In the genomic region with DNA sequence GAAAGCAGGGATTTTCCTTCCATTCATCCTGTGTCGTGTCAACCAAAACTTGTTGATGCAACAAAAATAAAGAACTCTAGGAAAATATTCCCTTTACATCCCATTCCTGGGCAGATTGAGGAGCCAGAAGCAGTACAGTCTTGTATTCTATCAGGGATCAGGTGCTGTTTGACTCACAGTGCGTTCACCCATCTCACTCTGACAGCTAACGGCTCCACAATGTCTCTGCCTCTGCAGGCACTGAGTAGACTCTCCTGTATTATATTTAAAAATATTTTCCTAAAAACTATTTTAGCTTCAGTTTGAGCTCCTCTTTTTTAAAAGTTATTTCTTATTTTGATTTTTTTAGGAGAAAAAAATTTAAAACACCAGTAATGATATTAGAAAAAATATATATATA, we compare ENCODE assay signal across 2 cellular contexts.
A peak's percentile ranks its signal among the peaks of the same experiment; 100 is the strongest.
TF ChIP-seq lines count a peak whose summit lies in the region.

No MANE protein-coding gene starts in this region.

TF ChIP-seq in H1, 55 proteins besides CTCF, POLR2A, EP300 and RAD21:
- TF ChIP-seq CREB1 (IDR thresholded peaks at IDR 0.05) (no peak), POU5F1 (IDR thresholded peaks at IDR 0.05; ENCODE audit: low read depth, low read length) (no peak), SUZ12 (IDR thresholded peaks at IDR 0.05; ENCODE audit: low read length) (no peak), SAP30 (IDR thresholded peaks at IDR 0.05; ENCODE audit: insufficient read depth, insufficient replicate concordance, low read length) (no peak), RXRA (IDR thresholded peaks at IDR 0.05; ENCODE audit: insufficient read depth, low read depth, low read length) (no peak), CBX8 (IDR thresholded peaks at IDR 0.05; ENCODE audit: borderline replicate concordance, low read depth, low read length) (no peak), SRF (IDR thresholded peaks at IDR 0.05; ENCODE audit: low read depth, low read length) (no peak), YY1 (IDR thresholded peaks at IDR 0.05; ENCODE audit: low read depth, low read length) (no peak), ASH2L (IDR thresholded peaks at IDR 0.05; ENCODE audit: low read length) (no peak), E2F6 (IDR thresholded peaks at IDR 0.05) (no peak), CBX5 (IDR thresholded peaks at IDR 0.05; ENCODE audit: low read depth, low read length) (no peak)

TF ChIP-seq in neural cell, 6 proteins besides CTCF, POLR2A, EP300 and RAD21:
- TF ChIP-seq EZH2 (IDR thresholded peaks at IDR 0.05; ENCODE audit: borderline replicate concordance, insufficient read depth, low read length, poor library complexity, severe bottlenecking) = no peak
- no peak for TF ChIP-seq TAF1 (IDR thresholded peaks at IDR 0.05; ENCODE audit: low read depth)
- no peak for TF ChIP-seq SMC3 (conservative IDR thresholded peaks at IDR 0.05; ENCODE audit: poor library complexity)
- peak; percentile 11 for TF ChIP-seq POLR2AphosphoS5 (IDR thresholded peaks at IDR 0.05)
- TF ChIP-seq, protein P1, sequence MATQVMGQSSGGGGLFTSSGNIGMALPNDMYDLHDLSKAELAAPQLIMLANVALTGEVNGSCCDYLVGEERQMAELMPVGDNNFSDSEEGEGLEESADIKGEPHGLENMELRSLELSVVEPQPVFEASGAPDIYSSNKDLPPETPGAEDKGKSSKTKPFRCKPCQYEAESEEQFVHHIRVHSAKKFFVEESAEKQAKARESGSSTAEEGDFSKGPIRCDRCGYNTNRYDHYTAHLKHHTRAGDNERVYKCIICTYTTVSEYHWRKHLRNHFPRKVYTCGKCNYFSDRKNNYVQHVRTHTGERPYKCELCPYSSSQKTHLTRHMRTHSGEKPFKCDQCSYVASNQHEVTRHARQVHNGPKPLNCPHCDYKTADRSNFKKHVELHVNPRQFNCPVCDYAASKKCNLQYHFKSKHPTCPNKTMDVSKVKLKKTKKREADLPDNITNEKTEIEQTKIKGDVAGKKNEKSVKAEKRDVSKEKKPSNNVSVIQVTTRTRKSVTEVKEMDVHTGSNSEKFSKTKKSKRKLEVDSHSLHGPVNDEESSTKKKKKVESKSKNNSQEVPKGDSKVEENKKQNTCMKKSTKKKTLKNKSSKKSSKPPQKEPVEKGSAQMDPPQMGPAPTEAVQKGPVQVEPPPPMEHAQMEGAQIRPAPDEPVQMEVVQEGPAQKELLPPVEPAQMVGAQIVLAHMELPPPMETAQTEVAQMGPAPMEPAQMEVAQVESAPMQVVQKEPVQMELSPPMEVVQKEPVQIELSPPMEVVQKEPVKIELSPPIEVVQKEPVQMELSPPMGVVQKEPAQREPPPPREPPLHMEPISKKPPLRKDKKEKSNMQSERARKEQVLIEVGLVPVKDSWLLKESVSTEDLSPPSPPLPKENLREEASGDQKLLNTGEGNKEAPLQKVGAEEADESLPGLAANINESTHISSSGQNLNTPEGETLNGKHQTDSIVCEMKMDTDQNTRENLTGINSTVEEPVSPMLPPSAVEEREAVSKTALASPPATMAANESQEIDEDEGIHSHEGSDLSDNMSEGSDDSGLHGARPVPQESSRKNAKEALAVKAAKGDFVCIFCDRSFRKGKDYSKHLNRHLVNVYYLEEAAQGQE (IDR thresholded peaks at IDR 0.05; ENCODE audit: borderline replicate concordance) = peak; percentile 49
